ENCODE assay signal across 16 cellular contexts in genomic region chr2:127577208-127577475, GRCh38.
"Had no signal": no experiment of that assay in that cellular context is flagged by ENCODE, and none has a peak within 500 bp of the region (broad histone marks: within the 10 kb centered on the region; RNA-seq: fewer than 3 reads in every experiment).

No MANE protein-coding gene starts in this region.

- H3K27me3 ChIP-seq: esophagus muscularis mucosa, ovary, thyroid gland, uterus had no signal

- H3K9me3 ChIP-seq: esophagus muscularis mucosa, mucosa of descending colon, ovary, SK-N-SH, thyroid gland, uterus had no signal

- H3K4me3 ChIP-seq: esophagus muscularis mucosa, mucosa of descending colon, ovary, thyroid gland, uterus had no signal

- DNase-seq: activated CD8-positive, alpha-beta T cell treated with anti-CD3 and anti-CD28 coated beads, Interleukin-2, amount 10 ng/mL, durations not matched to agents 7 days and 5 days; activated naive CD4-positive, alpha-beta T cell treated with anti-CD3 and anti-CD28 coated beads, Interleukin-2, amount 50 U/mL, for 16 hours; amygdala; cerebellar nuclear complex; SK-N-SH; stimulated activated CD4-positive, alpha-beta T cell treated with anti-CD3 and anti-CD28 coated beads, Interleukin-4, amount 100 ng/mL, for 1 hour; thyroid gland; uterus had no signal

- H3K36me3 Mint-ChIP-seq: brain had no signal

- H3K4me1 Mint-ChIP-seq: brain had no signal

- H3K27ac Mint-ChIP-seq: activated T-helper 2 cell treated with anti-CD3 and anti-CD28 coated beads, Interferon-gamma antibody, Interleukin-2, Interleukin-4, amounts not matched to agents 10 μg/mL and 5 μg/mL and 100 μg/mL, durations not matched to agents 14 hours and 24 hours and 36 hours; brain; nephron had no signal

- H3K36me3 ChIP-seq: esophagus muscularis mucosa, ovary, thyroid gland, uterus had no signal

- ATAC-seq: activated CD8-positive, alpha-beta T cell treated with anti-CD3 and anti-CD28 coated beads, Interleukin-2, amount 10 ng/mL, durations not matched to agents 7 days and 5 days had no signal

- H3K9me3 Mint-ChIP-seq: activated T-helper 2 cell treated with anti-CD3 and anti-CD28 coated beads, Interferon-gamma antibody, Interleukin-2, Interleukin-4, amounts not matched to agents 10 μg/mL and 5 μg/mL and 100 μg/mL, durations not matched to agents 14 hours and 24 hours and 36 hours; brain; nephron had no signal

- H3K4me3 Mint-ChIP-seq: activated CD8-positive, alpha-beta T cell treated with anti-CD3 and anti-CD28 coated beads, Interleukin-2, amount 10 ng/mL, durations not matched to agents 7 days and 5 days; brain; nephron had no signal

- H3K9ac ChIP-seq: SK-N-SH had no signal

- H3K4me2 ChIP-seq: SK-N-SH had no signal

- H3K27ac ChIP-seq: esophagus muscularis mucosa, ovary, thyroid gland, uterus had no signal

- FAIRE-seq: endometrium, TTC549 had no signal

- H3K4me1 ChIP-seq: thyroid gland, uterus had no signal
